18 cellular contexts compared by ENCODE assay signal in the genomic region with DNA sequence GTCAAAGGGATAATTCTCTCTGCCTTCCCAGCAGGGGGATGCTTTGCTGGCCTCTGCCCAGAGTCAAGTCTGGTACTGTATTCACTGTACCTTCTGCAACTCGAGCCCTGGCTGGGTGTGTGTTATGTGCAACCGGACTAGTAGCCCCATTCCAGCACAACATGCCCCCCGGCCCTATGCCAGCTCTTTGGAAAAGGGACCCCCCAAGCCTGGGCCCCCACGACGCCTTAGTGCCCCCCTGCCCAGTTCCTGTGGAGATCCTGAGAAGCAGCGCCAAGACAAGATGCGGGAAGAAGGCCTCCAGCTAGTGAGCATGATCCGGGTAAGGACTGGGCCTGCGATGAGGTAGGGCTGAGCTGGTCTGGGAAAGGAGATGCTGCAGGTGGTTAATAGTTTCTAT.
"Had no signal": no experiment of that assay in that cellular context is flagged by ENCODE, and none has a peak within 500 bp of the region (broad histone marks: within the 10 kb centered on the region; RNA-seq: fewer than 3 reads in every experiment).

No MANE protein-coding gene starts in this region.

- ATAC-seq: body of pancreas, natural killer cell had no signal

- H3K4me3 Mint-ChIP-seq: activated B cell treated with CpG ODN at 0.5 μM for 24 hours; activated naive CD4-positive, alpha-beta T cell treated with anti-CD3 and anti-CD28 coated beads for 36 hours; natural killer cell had no signal

- H3K4me3 ChIP-seq: body of pancreas, left ventricle myocardium inferior, transverse colon, vagina had no signal

- DNase-seq: activated B cell treated with CpG ODN at 0.5 μM for 24 hours; activated naive CD4-positive, alpha-beta T cell treated with anti-CD3 and anti-CD28 coated beads for 36 hours; amniotic stem cell; body of pancreas; central memory CD4-positive, alpha-beta T cell; cortex of kidney; effector CD4-positive, alpha-beta T cell; foreskin fibroblast; hypothalamus; left ventricle myocardium inferior; mesenchymal stem cell; natural killer cell; nucleus accumbens; stimulated activated CD4-positive, alpha-beta T cell treated with anti-CD3 and anti-CD28 coated beads, Interleukin-2, amount 100 ng/mL, for 48 hours; stimulated activated naive CD4-positive, alpha-beta T cell treated with Interleukin-2 at 50 U/mL for 16 hours; substantia nigra; transverse colon had no signal

- H3K27me3 ChIP-seq: body of pancreas, transverse colon, vagina had no signal

- H3K27me3 Mint-ChIP-seq: activated B cell treated with CpG ODN at 0.5 μM for 24 hours had no signal

- H3K27ac ChIP-seq: body of pancreas, left ventricle myocardium inferior, transverse colon, vagina had no signal

- H3K27ac Mint-ChIP-seq: activated B cell treated with CpG ODN at 0.5 μM for 24 hours; activated naive CD4-positive, alpha-beta T cell treated with anti-CD3 and anti-CD28 coated beads for 36 hours; natural killer cell had no signal

- H3K9me3 Mint-ChIP-seq: activated B cell treated with CpG ODN at 0.5 μM for 24 hours; activated naive CD4-positive, alpha-beta T cell treated with anti-CD3 and anti-CD28 coated beads for 36 hours; natural killer cell had no signal

- H3K36me3 Mint-ChIP-seq: natural killer cell had no signal
